ENCODE assay signal across 27 cellular contexts in genomic region chr10:28929942-28930341, GRCh38.
"Had no signal": no experiment of that assay in that cellular context is flagged by ENCODE, and none has a peak within 500 bp of the region (broad histone marks: within the 10 kb centered on the region; RNA-seq: fewer than 3 reads in every experiment).

No MANE protein-coding gene starts in this region.

- H3K9me3 ChIP-seq: stomach, suprapubic skin, testis, thoracic aorta, thyroid gland, tibial artery, tibial nerve, transverse colon, upper lobe of left lung, upper lobe of right lung, uterus, vagina had no signal

- H3K27me3 ChIP-seq: testis, thyroid gland, tibial artery, tibial nerve, transverse colon, upper lobe of left lung, upper lobe of right lung, uterus, vagina had no signal

- FAIRE-seq: urothelium cell line had no signal

- H3K27ac ChIP-seq: stomach, suprapubic skin, testis, thoracic aorta, thyroid gland, tibial artery, tibial nerve, transverse colon, upper lobe of left lung, upper lobe of right lung, uterus, vagina had no signal

- H3K4me1 ChIP-seq: stomach, suprapubic skin, testis, thyroid gland, transverse colon, uterus, vagina had no signal

- ATAC-seq: stimulated activated effector memory CD8-positive, alpha-beta T cell treated with anti-CD3 and anti-CD28 coated beads, Interleukin-12 subunit alpha, Interleukin-12 subunit beta, amount 100 ng/mL, for 72 hours; stimulated activated memory B cell treated with anti-CD40 and anti-IgM and Interleukin-4, amounts not matched to agents 10 μg/mL and 1 μg/mL and 100 μg/mL, for 72 hours; stimulated activated naive B cell treated with anti-CD40 and anti-IgM and Interleukin-4, amounts not matched to agents 10 μg/mL and 1 μg/mL and 100 μg/mL, for 72 hours; stimulated activated naive CD8-positive, alpha-beta T cell treated with anti-CD3 and anti-CD28 coated beads, Interleukin-15, amount 100 ng/mL, for 72 hours; stimulated activated naive CD8-positive, alpha-beta T cell treated with anti-CD3 and anti-CD28 coated beads, Interleukin-15, Interleukin-2, amounts not matched to agents 100 U/mL and 50 U/mL, for 24 hours; upper lobe of right lung had no signal

- H3K4me3 ChIP-seq: stomach, suprapubic skin, testis, thoracic aorta, thyroid gland, tibial artery, tibial nerve, transverse colon, upper lobe of left lung, upper lobe of right lung, uterus, vagina had no signal

- H3K36me3 ChIP-seq: stomach, suprapubic skin, thoracic aorta, thyroid gland, tibial artery, tibial nerve, transverse colon, upper lobe of left lung, upper lobe of right lung, uterus, vagina had no signal

- DNase-seq: stimulated activated CD4-positive, alpha-beta T cell treated with anti-CD3 and anti-CD28 coated beads, Interleukin-2, amount 100 ng/mL, for 48 hours; stimulated activated CD4-positive, alpha-beta T cell treated with anti-CD3 and anti-CD28 coated beads, Interleukin-4, amount 100 ng/mL, for 1 hour; stimulated activated CD4-positive, alpha-beta T cell treated with anti-CD3 and anti-CD28 coated beads, Interleukin-4, amount 100 ng/mL, for 24 hours; stimulated activated CD4-positive, alpha-beta T cell treated with anti-CD3 and anti-CD28 coated beads, Interleukin-4, amount 100 ng/mL, for 4 hours; stimulated activated CD8-positive, alpha-beta memory T cell treated with anti-CD3 and anti-CD28 coated beads, Interleukin-4, amount 100 ng/mL, for 48 hours; stimulated activated naive B cell treated with anti-CD40 and anti-IgM and Interleukin-4, amounts not matched to agents 10 μg/mL and 1 μg/mL and 100 μg/mL, for 72 hours; stimulated activated naive CD4-positive, alpha-beta T cell; stimulated activated naive CD4-positive, alpha-beta T cell treated with Interleukin-2 at 50 U/mL for 16 hours; stimulated activated naive CD8-positive, alpha-beta T cell treated with anti-CD3 and anti-CD28 coated beads, Interleukin-15, amount 100 ng/mL, for 72 hours; stimulated activated naive CD8-positive, alpha-beta T cell treated with anti-CD3 and anti-CD28 coated beads, Interleukin-15, Interleukin-2, amounts not matched to agents 100 U/mL and 50 U/mL, for 24 hours; stomach; substantia nigra; testis; thyroid gland; tibial artery; transverse colon; trophoblast cell; upper lobe of left lung; upper lobe of right lung; uterus had no signal
